Comparison of ENCODE assay signal across 25 cellular contexts in genomic region chr21:41573902-41574690, GRCh38.
"Had no signal": no experiment of that assay in that cellular context is flagged by ENCODE, and none has a peak within 500 bp of the region (broad histone marks: within the 10 kb centered on the region; RNA-seq: fewer than 3 reads in every experiment).

No MANE protein-coding gene starts in this region.

- H3K4me3 ChIP-seq: MG63 had no signal

- ATAC-seq: activated T-cell treated with anti-CD3 and anti-CD28 coated beads, Interleukin-2, amount 50 U/mL, for 4 hours; T-helper 17 cell had no signal

- H3K4me3 Mint-ChIP-seq: activated B cell treated with CpG ODN at 0.5 μM for 24 hours; activated CD4-positive, alpha-beta memory T cell treated with anti-CD3 and anti-CD28 coated beads for 36 hours; activated CD4-positive, alpha-beta T cell treated with anti-CD3 and anti-CD28 coated beads, Interleukin-2, amount 10 ng/mL, durations not matched to agents 24 days and 14 days; activated naive CD4-positive, alpha-beta T cell treated with anti-CD3 and anti-CD28 coated beads, Interleukin-2, amount 10 ng/mL, durations not matched to agents 7 days and 5 days; activated naive CD8-positive, alpha-beta T cell treated with anti-CD3 and anti-CD28 coated beads for 36 hours; activated T-cell treated with anti-CD3 and anti-CD28 coated beads, Interleukin-2, amount 50 U/mL, for 4 hours; T-helper 17 cell had no signal

- H3K36me3 Mint-ChIP-seq: activated naive CD4-positive, alpha-beta T cell treated with anti-CD3 and anti-CD28 coated beads, Interleukin-2, amount 10 ng/mL, durations not matched to agents 7 days and 5 days; activated naive CD8-positive, alpha-beta T cell treated with anti-CD3 and anti-CD28 coated beads for 36 hours had no signal

- H3K27ac Mint-ChIP-seq: activated B cell treated with CpG ODN at 0.5 μM for 24 hours; activated CD4-positive, alpha-beta memory T cell treated with anti-CD3 and anti-CD28 coated beads for 36 hours; activated CD4-positive, alpha-beta T cell treated with anti-CD3 and anti-CD28 coated beads, Interleukin-2, amount 10 ng/mL, durations not matched to agents 24 days and 14 days; activated naive CD4-positive, alpha-beta T cell treated with anti-CD3 and anti-CD28 coated beads, Interleukin-2, amount 10 ng/mL, durations not matched to agents 7 days and 5 days; activated naive CD8-positive, alpha-beta T cell treated with anti-CD3 and anti-CD28 coated beads for 36 hours; activated T-helper 2 cell treated with anti-CD3 and anti-CD28 coated beads, Interferon-gamma antibody, Interleukin-2, Interleukin-4, amounts not matched to agents 10 μg/mL and 5 μg/mL and 100 μg/mL, durations not matched to agents 14 hours and 24 hours and 36 hours; T-helper 17 cell had no signal

- H3K36me3 ChIP-seq: MG63 had no signal

- H3K4me1 Mint-ChIP-seq: activated CD4-positive, alpha-beta T cell treated with anti-CD3 and anti-CD28 coated beads, Interleukin-2, amount 10 ng/mL, durations not matched to agents 24 days and 14 days; activated naive CD4-positive, alpha-beta T cell treated with anti-CD3 and anti-CD28 coated beads, Interleukin-2, amount 10 ng/mL, durations not matched to agents 7 days and 5 days; activated naive CD8-positive, alpha-beta T cell treated with anti-CD3 and anti-CD28 coated beads for 36 hours; T-helper 17 cell had no signal

- H3K27me3 ChIP-seq: MG63 had no signal

- DNase-seq: activated B cell treated with CpG ODN at 0.5 μM for 24 hours; activated CD4-positive, alpha-beta memory T cell treated with anti-CD3 and anti-CD28 coated beads for 36 hours; activated CD4-positive, alpha-beta T cell treated with anti-CD3 and anti-CD28 coated beads for 1 hour; activated CD4-positive, alpha-beta T cell treated with anti-CD3 and anti-CD28 coated beads, Interleukin-2, amount 10 ng/mL, durations not matched to agents 24 days and 14 days; activated CD8-positive, alpha-beta memory T cell treated with anti-CD3 and anti-CD28 coated beads for 24 hours; activated gamma-delta T cell treated with Interleukin-2 at 50 U/mL for 16 hours; activated naive CD4-positive, alpha-beta T cell treated with anti-CD3 and anti-CD28 coated beads, Interleukin-2, amount 10 ng/mL, durations not matched to agents 7 days and 5 days; activated naive CD8-positive, alpha-beta T cell treated with anti-CD3 and anti-CD28 coated beads for 36 hours; activated T-cell treated with anti-CD3 and anti-CD28 coated beads, Interleukin-2, amount 50 U/mL, for 4 hours; anterior cingulate cortex; MG63; MV-4-11; NCI-H1092 treated with DMSO at 0.1 percent for 48 hours; NCI-H1417 treated with DMSO at 0.1 percent for 48 hours; NCI-H1694; NCI-H2029 treated with DMSO at 0.1 percent for 48 hours; NCI-H345; NCI-H510A; NCI-H69; NK-92 treated with Interleukin-12 subunit alpha and Interleukin-12 subunit beta, amount 100 ng/mL, for 24 hours; OCI-M1; SHP77 treated with DMSO at 0.1 percent for 48 hours; T-helper 17 cell; T-helper 9 cell had no signal
